1 cellular context compared by ENCODE assay signal in genomic region chr16:87707714-87708113, GRCh38.
TF ChIP-seq lines count a peak whose summit lies in the region.

No MANE protein-coding gene starts in this region.

TF ChIP-seq in GM23338, 12 proteins besides CTCF, POLR2A, EP300 and RAD21 (continued from another document):
- TF ChIP-seq EZH2phosphoT487 (IDR thresholded peaks at IDR 0.05; ENCODE audit: unreplicated experiment) (no peak), CREB1 (CRISPR knock-in tag; IDR thresholded peaks at IDR 0.05; ENCODE audit: low read depth) (no peak), ZNF331 (CRISPR knock-in tag; IDR thresholded peaks at IDR 0.05; ENCODE audit: low read depth) (no peak), ETS1 (IDR thresholded peaks at IDR 0.05) (no peak), POLR2AphosphoS5 (IDR thresholded peaks at IDR 0.05; ENCODE audit: low read depth) (no peak)
